23 cellular contexts compared by ENCODE assay signal in the genomic region with DNA sequence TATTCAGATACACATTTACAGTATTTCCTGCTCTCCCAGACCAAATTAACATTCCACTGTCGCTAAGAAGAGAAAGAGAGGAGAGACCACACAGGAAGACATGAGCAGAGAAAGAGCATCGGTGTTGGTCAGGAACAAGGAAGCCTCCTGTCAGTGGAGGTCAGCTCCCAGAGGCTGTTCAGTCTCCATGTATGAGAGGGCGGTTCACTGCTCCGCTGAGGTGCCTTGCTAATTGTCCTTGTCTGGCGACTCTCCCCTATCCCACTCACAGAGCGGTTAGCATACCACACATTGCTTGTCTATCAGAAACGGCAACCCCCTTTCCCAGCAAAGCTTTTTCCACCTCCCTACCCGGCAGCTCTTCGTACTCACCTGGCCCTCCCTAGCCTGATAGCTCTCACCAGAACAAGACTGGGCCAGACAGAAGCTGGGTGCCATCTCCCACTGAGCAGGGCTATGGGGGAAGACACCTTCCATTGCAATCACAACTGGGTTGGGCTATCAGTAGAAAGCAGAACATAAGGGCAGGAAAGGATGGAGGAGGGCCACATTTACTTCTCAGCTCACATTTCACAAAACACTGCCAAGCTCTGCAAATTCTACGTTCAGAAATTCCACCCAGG. TPM values are rescaled to one million over a fixed set of nuclear protein-coding genes. Genes with fewer than 3 reads are reported as not detected.
DNase-seq lines count a peak whose midpoint lies in the region; ATAC-seq and TF ChIP-seq lines count a peak whose summit lies in the region.
"Had no signal": no experiment of that assay in that cellular context is flagged by ENCODE, and none has a peak within 500 bp of the region (broad histone marks: within the 10 kb centered on the region; RNA-seq: fewer than 3 reads in every experiment).

No MANE protein-coding gene starts in this region.

- H3K4me1 Mint-ChIP-seq in GM23338 = peaks cover 12% of the 10 kb centered on the region

- H3K27ac Mint-ChIP-seq in GM23338 = no peak overlapping the region
- H3K27ac Mint-ChIP-seq: activated naive CD8-positive, alpha-beta T cell treated with anti-CD3 and anti-CD28 coated beads for 36 hours; HFFc6 had no signal

- H2AFZ ChIP-seq in GM23338 (peak overlapping the region; percentile 87; the same call in 1 of the 2 replicates), neuronal stem cell (ENCODE audit: low read length) (peak overlapping the region; percentile 76), GM23248 (no peak overlapping the region)

- H3K9me3 Mint-ChIP-seq in GM23338 = no peaks in the 10 kb centered on the region
- H3K9me3 Mint-ChIP-seq: activated naive CD8-positive, alpha-beta T cell treated with anti-CD3 and anti-CD28 coated beads for 36 hours; HFFc6 had no signal

- H3K36me3 ChIP-seq in GM23338 (ENCODE audit: insufficient read depth) (no peaks in the 10 kb centered on the region), neuronal stem cell (replicated peaks in 1 of 2; ENCODE audit: control insufficient read depth in 2 of 2, insufficient read depth in 2 of 2, low read length in 2 of 2) (no peaks in the 10 kb centered on the region), GM23248 (ENCODE audit: low read depth) (no peaks in the 10 kb centered on the region)
- H3K36me3 ChIP-seq: brain microvascular endothelial cell had no signal

- H2BK15ac ChIP-seq in neuronal stem cell (ENCODE audit: low read length) = no peak overlapping the region

- H2AK5ac ChIP-seq in neuronal stem cell (ENCODE audit: low read depth, low read length) = no peak overlapping the region

- in situ Hi-C loops in GM23248 (cut with MboI) = no loop called here

- H3K79me2 ChIP-seq in GM23338 (replicated peaks; ENCODE audit: insufficient read depth) (no peaks in the 10 kb centered on the region), GM23248 (ENCODE audit: insufficient read depth) (no peaks in the 10 kb centered on the region)

- no peaks in the 10 kb centered on the region for H3K9me2 ChIP-seq in GM23338 (ENCODE audit: insufficient read depth)
- H3K9me2 ChIP-seq in GM23248 (ENCODE audit: insufficient read depth) = no peaks in the 10 kb centered on the region

- peak; percentile 71 for DNase-seq in GM23338 (ENCODE audit: low spot score)
- peak; percentile 4 for DNase-seq in RPMI7951 (ENCODE audit: low read depth)
- DNase-seq in iPS DF 4.7 (ENCODE audit: extremely low read depth, low spot score) = peak; percentile 30
- DNase-seq in neuronal stem cell (ENCODE audit: low spot score) = peak; percentile 23
- no peak for DNase-seq in AG08395 (ENCODE audit: low spot score)
- no peak for DNase-seq in GM23248
- DNase-seq in stimulated activated naive CD4-positive, alpha-beta T cell (lab: John Stamatoyannopoulos, UW) = no peak
- DNase-seq in NCI-H446 treated with DMSO at 0.1 percent for 48 hours (lab: John Stamatoyannopoulos, UW) = no peak
- DNase-seq: activated CD4-positive, alpha-beta T cell treated with anti-CD3 and anti-CD28 coated beads, Interleukin-2, amount 50 U/mL, for 4 hours; activated naive CD8-positive, alpha-beta T cell treated with anti-CD3 and anti-CD28 coated beads for 36 hours; activated T-cell treated with anti-CD3 and anti-CD28 coated beads, Interleukin-2, amount 50 U/mL, for 48 hours; brain microvascular endothelial cell; COR-L47; dermis blood vessel endothelial cell; HFFc6; kidney; NCI-H1048; NCI-H2081; NCI-H69; PC-3; small intestine; stimulated activated CD4-positive, alpha-beta T cell treated with anti-CD3 and anti-CD28 coated beads, Interleukin-4, amount 100 ng/mL, for 24 hours; SW 1271 had no signal

- no peak for TF ChIP-seq CTCF in GM23338 (conservative IDR thresholded peaks at IDR 0.05; ENCODE audit: low read depth in 2 of 2)

- H4K91ac ChIP-seq in neuronal stem cell (ENCODE audit: low read depth, low read length, poor library complexity) = no peak overlapping the region

- no peak overlapping the region for H2BK120ac ChIP-seq in neuronal stem cell (ENCODE audit: low read depth, low read length)

- no peaks in the 10 kb centered on the region for H3K79me1 ChIP-seq in neuronal stem cell (ENCODE audit: low read depth, low read length)

- no peak overlapping the region for H3K4ac ChIP-seq in neuronal stem cell (ENCODE audit: low read length)

- H3K14ac ChIP-seq in neuronal stem cell (ENCODE audit: low read length) = no peak overlapping the region

- no peaks in the 10 kb centered on the region for H3K9me3 ChIP-seq in neuronal stem cell (replicated peaks in 1 of 2; ENCODE audit: control insufficient read depth in 2 of 2, insufficient read depth in 1 of 2, low read depth in 1 of 2, low read length in 2 of 2)
- H3K9me3 ChIP-seq in GM23248 (ENCODE audit: low read depth) = no peaks in the 10 kb centered on the region

- no peaks in the 10 kb centered on the region for H3K27me3 ChIP-seq in GM23338 (ENCODE audit: insufficient read depth)
- peaks cover 0 to 3% (median 0%) of the 10 kb centered on the region in 3 experiments for H3K27me3 ChIP-seq in neuronal stem cell (ENCODE audit: control insufficient read depth in 3 of 3, insufficient read depth in 3 of 3, low read depth in 1 of 3, low read length in 3 of 3)
- no peaks in the 10 kb centered on the region for H3K27me3 ChIP-seq in GM23248 (replicated peaks; ENCODE audit: insufficient read depth)
- H3K27me3 ChIP-seq: brain microvascular endothelial cell had no signal

- H3K4me3 Mint-ChIP-seq in GM23338 = no peak overlapping the region
- H3K4me3 Mint-ChIP-seq: activated naive CD8-positive, alpha-beta T cell treated with anti-CD3 and anti-CD28 coated beads for 36 hours; HFFc6 had no signal

- WGBS in neuronal stem cell (ENCODE audit: extremely low coverage in 2 of 2, insufficient read length in 2 of 2, insufficient replicate concordance in 1 of 2), 2 donors = no CpG with 5 or more reads among the region's 10 CpGs
- WGBS in GM23248 (ENCODE audit: low coverage in 1 of 2, low lambda C conversion rate in 2 of 2, missing lambda C conversion rate in 2 of 2), 2 experiments = 66 to 72% methylated on average over 10 of the region's 10 CpGs

- ATAC-seq in GM23338 = peak; percentile 95
- ATAC-seq: PC-3 had no signal

- no peak overlapping the region for H2BK12ac ChIP-seq in neuronal stem cell (ENCODE audit: low read length)

- H3K4me2 ChIP-seq in GM23338 (no peak overlapping the region; the same call in 1 of the 2 replicates), neuronal stem cell (ENCODE audit: insufficient read depth, low read length, poor library complexity, severe bottlenecking) (no peak overlapping the region), GM23248 (ENCODE audit: unreplicated experiment) (no peak overlapping the region)

- H3K27ac ChIP-seq in GM23338 (ENCODE audit: low read depth) (peak overlapping the region; percentile 35; the same call in 1 of the 2 replicates), neuronal stem cell (replicated peaks; ENCODE audit: low read length) (no peak overlapping the region), GM23248 (no peak overlapping the region)
- H3K27ac ChIP-seq: brain microvascular endothelial cell had no signal

- H2BK5ac ChIP-seq in neuronal stem cell (ENCODE audit: low read length) = no peak overlapping the region

- peaks cover 8% of the 10 kb centered on the region for H3K27me3 Mint-ChIP-seq in GM23338 (ENCODE audit: insufficient read depth, low read depth, poor library complexity)
- H3K27me3 Mint-ChIP-seq: activated naive CD8-positive, alpha-beta T cell treated with anti-CD3 and anti-CD28 coated beads for 36 hours had no signal

- no peak overlapping the region for H3K23ac ChIP-seq in neuronal stem cell (ENCODE audit: low read depth, low read length, poor library complexity)

- H3K4me1 ChIP-seq in GM23338 (ENCODE audit: insufficient read depth) = peaks cover 5% of the 10 kb centered on the region
- H3K4me1 ChIP-seq in neuronal stem cell (ENCODE audit: control insufficient read depth in 2 of 2, insufficient read depth in 1 of 2, low read depth in 1 of 2, low read length in 2 of 2) = peaks cover 0 to 6% of the 10 kb centered on the region in 2 donors
- no peaks in the 10 kb centered on the region for H3K4me1 ChIP-seq in GM23248 (ENCODE audit: insufficient read depth)

- H3K9ac ChIP-seq in neuronal stem cell (ENCODE audit: low read depth, low read length, poor library complexity) (no peak overlapping the region), GM23248 (no peak overlapping the region)

- H4K8ac ChIP-seq in neuronal stem cell (ENCODE audit: low read depth, low read length) = no peak overlapping the region

- H3K4me3 ChIP-seq in GM23338 (0 out of 2 replicates have a peak overlapping the region, but pooled peaks have one; percentile 26), neuronal stem cell (ENCODE audit: low read length in 2 of 2) (no peak overlapping the region), GM23248 (no peak overlapping the region)

- H4K20me1 ChIP-seq in GM23338 (replicated peaks; ENCODE audit: insufficient read depth) (no peaks in the 10 kb centered on the region), GM23248 (ENCODE audit: insufficient read depth) (no peaks in the 10 kb centered on the region)

- no peaks in the 10 kb centered on the region for H3K36me3 Mint-ChIP-seq in GM23338 (ENCODE audit: low read depth)
- H3K36me3 Mint-ChIP-seq: activated naive CD8-positive, alpha-beta T cell treated with anti-CD3 and anti-CD28 coated beads for 36 hours had no signal

- H3F3A ChIP-seq in GM23338 (replicated peaks; ENCODE audit: low read depth) = 0 out of 2 replicates have a peak, but pooled peaks cover 6% of the 10 kb centered on the region
- no peaks in the 10 kb centered on the region for H3F3A ChIP-seq in GM23248 (ENCODE audit: insufficient read depth)

- H3K18ac ChIP-seq in neuronal stem cell (ENCODE audit: low read length) = no peak overlapping the region

TF ChIP-seq in GM23338, 12 proteins besides CTCF, POLR2A, EP300 and RAD21:
- TF ChIP-seq EZH2phosphoT487 (IDR thresholded peaks at IDR 0.05; ENCODE audit: unreplicated experiment) (no peak), ZNF331 (CRISPR knock-in tag; IDR thresholded peaks at IDR 0.05; ENCODE audit: low read depth) (no peak)

RNA-seq across cellular contexts. Expression of a gene that starts 58.6 kb away (rescaled TPM):
- 269 and 299 TPM in 2 replicates for total RNA-seq in GM23338 (2014; rRNA removed; shearing (Covaris generic))
- 20.1 and 21.5 TPM in 2 replicates for polyA plus RNA-seq in GM23338 (2016; fragmentation: Nextera tagmentation; extraction: Ambion mirVana)
- 97.9 and 101 TPM in 2 replicates for total RNA-seq in RPMI7951 (2014; rRNA removed; shearing (Covaris generic))
- 133 TPM for polyA plus RNA-seq in neuronal stem cell (2013, experiment 1 of 2)
- polyA plus RNA-seq in neuronal stem cell (2013, experiment 2 of 2) = 138 TPM
- 27.3 and 44.1 TPM in 2 replicates for total RNA-seq in GM23248 (2014; rRNA removed; shearing (Covaris generic))
- 2.9 and 4.3 TPM in 2 replicates for polyA plus RNA-seq in GM23248 (2016; fragmentation: Nextera tagmentation; extraction: Ambion mirVana)

Comparison
In these comparisons a context has a peak if more than half of its experiments do, and no peak if none do; other contexts are left out.
1. DNase-seq: peak in GM23338 (single experiment), RPMI7951 (single experiment), iPS DF 4.7 (single experiment) and neuronal stem cell (single experiment); none in AG08395 (single experiment), GM23248 (single experiment), stimulated activated naive CD4-positive, alpha-beta T cell (0 of 6) and NCI-H446 treated with DMSO at 0.1 percent for 48 hours (single experiment).